In genomic region chr1:157245823-157246222, GRCh38 we compare ENCODE assay signal across 28 cellular contexts.
"Had no signal": no experiment of that assay in that cellular context is flagged by ENCODE, and none has a peak within 500 bp of the region (broad histone marks: within the 10 kb centered on the region; RNA-seq: fewer than 3 reads in every experiment).

No MANE protein-coding gene starts in this region.

- H3K4me1 ChIP-seq: esophagus squamous epithelium, left lung, lower lobe of right lung, neural progenitor cell had no signal

- H3K27ac Mint-ChIP-seq: natural killer cell treated with Interleukin-12 subunit alpha and Interleukin-12 subunit beta and Interleukin-15 and Interleukin-18, amount 100 ng/mL, for 72 hours; neural progenitor cell; progenitor cell of endocrine pancreas had no signal

- H3K4me2 ChIP-seq: neural progenitor cell had no signal

- H3K4me3 ChIP-seq: dorsolateral prefrontal cortex, esophagus squamous epithelium, left lung, lower lobe of right lung, neural progenitor cell, pancreas, stomach, thoracic aorta, transverse colon had no signal

- H3K9me3 Mint-ChIP-seq: neural progenitor cell had no signal

- H3K36me3 Mint-ChIP-seq: natural killer cell treated with Interleukin-12 subunit alpha and Interleukin-12 subunit beta and Interleukin-15 and Interleukin-18, amount 100 ng/mL, for 72 hours; neural progenitor cell had no signal

- H3K27me3 Mint-ChIP-seq: progenitor cell of endocrine pancreas had no signal

- FAIRE-seq: endometrium, islet of Langerhans, pancreas, small intestine, urothelium cell line had no signal

- H3K27me3 ChIP-seq: left lung, neural progenitor cell, pancreas, transverse colon had no signal

- H3K9me3 ChIP-seq: esophagus squamous epithelium, left lung, lower lobe of right lung, pancreas, stomach, thoracic aorta, transverse colon had no signal

- H2AFZ ChIP-seq: neural progenitor cell had no signal

- H3K36me3 ChIP-seq: esophagus squamous epithelium, left lung, lower lobe of right lung, neural progenitor cell, pancreas, stomach, thoracic aorta, transverse colon had no signal

- H3K4me1 Mint-ChIP-seq: neural progenitor cell had no signal

- H3K4me3 Mint-ChIP-seq: natural killer cell treated with Interleukin-12 subunit alpha and Interleukin-12 subunit beta and Interleukin-15 and Interleukin-18, amount 100 ng/mL, for 72 hours; neural progenitor cell had no signal

- ATAC-seq: left lung; natural killer cell treated with Interleukin-12 subunit alpha and Interleukin-12 subunit beta and Interleukin-15 and Interleukin-18, amount 100 ng/mL, for 72 hours; pancreas; right cardiac atrium had no signal

- H3K9ac ChIP-seq: neural progenitor cell had no signal

- H3K27ac ChIP-seq: dorsolateral prefrontal cortex, epithelial cell of prostate, esophagus squamous epithelium, left lung, lower lobe of right lung, neural progenitor cell, pancreas, stomach, thoracic aorta, transverse colon had no signal

- DNase-seq: cortex of kidney; dorsolateral prefrontal cortex; effector CD8-positive, alpha-beta T cell; esophagus squamous epithelium; foreskin fibroblast; hippocampal formation; kidney glomerular epithelial cell; left lung; lower lobe of right lung; mesenchymal stem cell; midbrain; occipital lobe; pancreas; right cardiac atrium; small intestine; stimulated activated CD4-positive, alpha-beta T cell treated with anti-CD3 and anti-CD28 coated beads, Interleukin-12 subunit alpha, Interleukin-12 subunit beta, amount 100 ng/mL, for 4 hours; stimulated activated naive CD4-positive, alpha-beta T cell; stomach; substantia nigra; transverse colon had no signal
